10 cellular contexts compared by ENCODE assay signal in genomic region chr2:54595999-54596903, GRCh38.
DNase-seq lines count a peak whose midpoint lies in the region; ATAC-seq and TF ChIP-seq lines count a peak whose summit lies in the region.
"Had no signal": no experiment of that assay in that cellular context is flagged by ENCODE, and none has a peak within 500 bp of the region (broad histone marks: within the 10 kb centered on the region; RNA-seq: fewer than 3 reads in every experiment).

No MANE protein-coding gene starts in this region.

- no peak for ATAC-seq in RWPE2 (ENCODE audit: low read depth)
- ATAC-seq in GM18502 (IDR thresholded peaks at IDR 0.05; ENCODE audit: poor library complexity, unreplicated experiment) = no peak
- no peak for ATAC-seq in GM21723 (IDR thresholded peaks at IDR 0.05; ENCODE audit: unreplicated experiment)
- ATAC-seq: HCT116 had no signal

- peaks cover 6% of the 10 kb centered on the region for H3K36me3 ChIP-seq in CD4-positive, alpha-beta memory T cell (ENCODE audit: insufficient read depth, low read length)
- H3K36me3 ChIP-seq in RWPE2 (ENCODE audit: low read depth) (peaks cover 47% of the 10 kb centered on the region), fibroblast of lung (ENCODE audit: control insufficient read depth, insufficient read depth, low read length) (peaks cover 3% of the 10 kb centered on the region), ovary (no peaks in the 10 kb centered on the region)

- peaks cover 37% of the 10 kb centered on the region in 2 donors for H3K36me3 Mint-ChIP-seq in CD4-positive, alpha-beta memory T cell

- DNase-seq in CD4-positive, alpha-beta memory T cell = no peak
- DNase-seq in RWPE2 (ENCODE audit: low spot score) (no peak), fibroblast of lung (ENCODE audit: low read depth in 2 of 2) (peak in 1 of 2 donors; percentile 26), ovary (peak in 2 of 5 donors; percentile 44 to 59), LoVo (ENCODE audit: low spot score) (no peak), SIG-M5 treated with dmso at 0.1 percent for 504 hours (lab: John Stamatoyannopoulos, UW; ENCODE audit: unreplicated experiment) (no peak)
- DNase-seq: NCI-H526 had no signal

- peak overlapping the region; percentile 26 for H3K4me3 ChIP-seq in CD4-positive, alpha-beta memory T cell (ENCODE audit: low read length in 2 of 2)
- H3K4me3 ChIP-seq in RWPE2 (ENCODE audit: severe bottlenecking) (no peak overlapping the region), fibroblast of lung (replicated peaks in 1 of 4; ENCODE audit: control extremely low read depth in 1 of 4, insufficient read depth in 1 of 4, low read depth in 3 of 4, low read length in 4 of 4) (no peak overlapping the region), ovary (no peak overlapping the region)

- intact Hi-C loops in CD4-positive, alpha-beta memory T cell (cut with micrococcal nuclease) = loop anchor here (1.0 to 2.0 kb wide), 4 partner anchors 8 to 73 kb away; no protein-coding TSS in a partner anchor
- intact Hi-C loops in ovary (cut with DNase I) = no loop called here

- H3K27me3 Mint-ChIP-seq in CD4-positive, alpha-beta memory T cell = no peaks in the 10 kb centered on the region

- TF ChIP-seq POLR2A in ovary (IDR thresholded peaks at IDR 0.05) = no peak

- H3K27me3 ChIP-seq in CD4-positive, alpha-beta memory T cell (ENCODE audit: insufficient read depth, low read length) = no peaks in the 10 kb centered on the region
- H3K27me3 ChIP-seq in RWPE2 (ENCODE audit: insufficient read depth, poor library complexity, severe bottlenecking) (no peaks in the 10 kb centered on the region), fibroblast of lung (ENCODE audit: control insufficient read depth, insufficient read depth, low read length) (no peaks in the 10 kb centered on the region), ovary (no peaks in the 10 kb centered on the region)

- TF ChIP-seq CTCF in RWPE2 (IDR thresholded peaks at IDR 0.05; ENCODE audit: poor library complexity, severe bottlenecking) (no peak), fibroblast of lung (conservative IDR thresholded peaks at IDR 0.05 in 1 of 2, IDR thresholded peaks at IDR 0.05 in 1 of 2; ENCODE audit: low read depth in 1 of 2, low read length in 2 of 2) (no peak), ovary (IDR thresholded peaks at IDR 0.05) (no peak)

- POLR2A ChIA-PET in CD4-positive, alpha-beta memory T cell (lab: Charles Lee; ENCODE audit: partially characterized antibody) = interaction anchor here (0.8 to 22.8 kb wide), 8 partner anchors 10 to 42 kb away, joined by 3 to 304 read pairs (median 8); no protein-coding TSS in a partner anchor

- H3K4me3 Mint-ChIP-seq in CD4-positive, alpha-beta memory T cell = peak overlapping the region; percentile 70 to 90 (median 86)

- H3K79me2 ChIP-seq in fibroblast of lung (ENCODE audit: control insufficient read depth, insufficient read depth, low read length) = peaks cover 75% of the 10 kb centered on the region

- no peaks in the 10 kb centered on the region for H3K9me3 ChIP-seq in CD4-positive, alpha-beta memory T cell (ENCODE audit: control insufficient read depth in 1 of 2, low read length in 2 of 2)
- H3K9me3 ChIP-seq in RWPE2 (ENCODE audit: severe bottlenecking) = no peaks in the 10 kb centered on the region
- H3K9me3 ChIP-seq in fibroblast of lung (ENCODE audit: control insufficient read depth, insufficient read depth, low read depth, low read length) = no peaks in the 10 kb centered on the region
- H3K9me3 ChIP-seq in ovary = no peaks in the 10 kb centered on the region

- CTCF ChIA-PET in CD4-positive, alpha-beta memory T cell (lab: Charles Lee; ENCODE audit: partially characterized antibody) = interaction anchor here (0.7 to 7.4 kb wide), 9 partner anchors 10 to 74 kb away, joined by 3 to 58 read pairs (median 7); no protein-coding TSS in a partner anchor

- no peak for TF ChIP-seq EP300 in ovary (IDR thresholded peaks at IDR 0.05)

- peak overlapping the region; percentile 48 for H3K27ac ChIP-seq in CD4-positive, alpha-beta memory T cell (ENCODE audit: low read depth, low read length)
- H3K27ac ChIP-seq in RWPE2 (ENCODE audit: poor library complexity, severe bottlenecking) = peak overlapping the region; percentile 11
- H3K27ac ChIP-seq in fibroblast of lung (ENCODE audit: insufficient read depth, low read length) = no peak overlapping the region
- peak overlapping the region; percentile 36 to 45 for H3K27ac ChIP-seq in ovary

- WGBS in ovary, 3 donors = 34 to 48% (median 45%) methylated on average over 15 of the region's 15 CpGs

- peak overlapping the region; percentile 27 for H3K4me2 ChIP-seq in fibroblast of lung (ENCODE audit: extremely low read depth, insufficient read depth, low read length)

- H3K4me1 ChIP-seq in CD4-positive, alpha-beta memory T cell (ENCODE audit: insufficient read depth, low read length) = peaks cover 88% of the 10 kb centered on the region
- H3K4me1 ChIP-seq in RWPE2 (ENCODE audit: insufficient read depth, poor library complexity, severe bottlenecking) (peaks cover 23% of the 10 kb centered on the region), fibroblast of lung (ENCODE audit: control insufficient read depth, extremely low read depth, insufficient read depth, low read length) (peaks cover 11% of the 10 kb centered on the region), ovary (ENCODE audit: insufficient read depth) (peaks cover 25% of the 10 kb centered on the region)

- H3K27ac Mint-ChIP-seq in CD4-positive, alpha-beta memory T cell = peak overlapping the region; percentile 92 to 98 (median 97)

- H2AFZ ChIP-seq in fibroblast of lung (ENCODE audit: low read length) = no peak overlapping the region

- no peak overlapping the region for H3K9ac ChIP-seq in fibroblast of lung (ENCODE audit: insufficient read depth, low read length)

- H3K4me1 Mint-ChIP-seq in CD4-positive, alpha-beta memory T cell = peaks cover 58 to 84% (median 79%) of the 10 kb centered on the region in 4 donors

- no peaks in the 10 kb centered on the region for H3K9me3 Mint-ChIP-seq in CD4-positive, alpha-beta memory T cell

- peaks cover 5% of the 10 kb centered on the region for H4K20me1 ChIP-seq in fibroblast of lung (ENCODE audit: control insufficient read depth, extremely low read depth, insufficient read depth, low read length)

Comparison
In these comparisons a context has a peak if more than half of its experiments do, and no peak if none do; other contexts are left out.
1. H3K4me3 ChIP-seq: peak in CD4-positive, alpha-beta memory T cell (2 of 2); none in RWPE2 (single experiment), fibroblast of lung (0 of 4) and ovary (single experiment).